In genomic region chr11:47552086-47552580, GRCh38 we compare ENCODE assay signal across 8 cellular contexts. TPM values are rescaled to one million over a fixed set of nuclear protein-coding genes. Genes with fewer than 3 reads are reported as not detected.
DNase-seq lines count a peak whose midpoint lies in the region; ATAC-seq and TF ChIP-seq lines count a peak whose summit lies in the region.

No MANE protein-coding gene starts in this region.

- peak overlapping the region; percentile 96 for H3K27ac Mint-ChIP-seq in activated naive CD8-positive, alpha-beta T cell treated with anti-CD3 and anti-CD28 coated beads, Interleukin-2, amount 50 U/mL, for 24 hours

- no peaks in the 10 kb centered on the region for H3K9me3 Mint-ChIP-seq in activated naive CD8-positive, alpha-beta T cell treated with anti-CD3 and anti-CD28 coated beads, Interleukin-2, amount 50 U/mL, for 24 hours

- no peaks in the 10 kb centered on the region for H3K36me3 ChIP-seq in BE2C

- intact Hi-C loops in left ventricle myocardium superior (cut with micrococcal nuclease): no loop called here

- no peaks in the 10 kb centered on the region for H3K27me3 Mint-ChIP-seq in activated naive CD8-positive, alpha-beta T cell treated with anti-CD3 and anti-CD28 coated beads, Interleukin-2, amount 50 U/mL, for 24 hours

- ATAC-seq in GM19395 (IDR thresholded peaks at IDR 0.05; ENCODE audit: unreplicated experiment) (peak; percentile 6), left ventricle myocardium superior (peak; percentile 16)
- no peak for ATAC-seq in activated naive CD8-positive, alpha-beta T cell treated with anti-CD3 and anti-CD28 coated beads, Interleukin-2, amount 50 U/mL, for 24 hours

- H3K4me1 ChIP-seq in BE2C: no peaks in the 10 kb centered on the region; the same call in 1 of the 2 replicates

- peaks cover 34% of the 10 kb centered on the region for H3K36me3 Mint-ChIP-seq in activated naive CD8-positive, alpha-beta T cell treated with anti-CD3 and anti-CD28 coated beads, Interleukin-2, amount 50 U/mL, for 24 hours (ENCODE audit: low read depth)

- H3K4me1 Mint-ChIP-seq in activated naive CD8-positive, alpha-beta T cell treated with anti-CD3 and anti-CD28 coated beads, Interleukin-2, amount 50 U/mL, for 24 hours: peaks cover 60% of the 10 kb centered on the region

- no peaks in the 10 kb centered on the region for H3K27me3 ChIP-seq in BE2C

- no peak for TF ChIP-seq CTCF in BE2C (IDR thresholded peaks at IDR 0.05; ENCODE audit: low read depth, low read length)

- peak; percentile 18 for DNase-seq in BE2C
- DNase-seq in MV-4-11 (lab: John Stamatoyannopoulos, UW): peak; percentile 48
- DNase-seq in activated naive CD8-positive, alpha-beta T cell treated with anti-CD3 and anti-CD28 coated beads, Interleukin-2, amount 50 U/mL, for 24 hours: peak; percentile 37
- peak; percentile 43 for DNase-seq in left ventricle myocardium superior
- DNase-seq in renal cortical epithelial cell (ENCODE audit: low read depth): peak; percentile 53
- no peak for DNase-seq in NCI-H2196 (lab: John Stamatoyannopoulos, UW; ENCODE audit: unreplicated experiment)
- DNase-seq in midbrain (lab: John Stamatoyannopoulos, UW): no peak

- no peaks in the 10 kb centered on the region for H3K9me3 ChIP-seq in BE2C

- peak overlapping the region; percentile 84 for H3K4me3 ChIP-seq in BE2C (ENCODE audit: low read depth, low read length)

- H3K4me3 Mint-ChIP-seq in activated naive CD8-positive, alpha-beta T cell treated with anti-CD3 and anti-CD28 coated beads, Interleukin-2, amount 50 U/mL, for 24 hours: peak overlapping the region; percentile 99

RNA-seq across cellular contexts. Expression of gene CELF1, which starts 0.8 kb away (rescaled TPM):
- 25.5 TPM for polyA plus RNA-seq in BE2C (2012; ENCODE audit: insufficient read depth, insufficient read length, low read depth)
- total RNA-seq in left ventricle myocardium superior (97.3 TPM), renal cortical epithelial cell (76.8 and 137 TPM in 2 replicates)

RNA-seq across cellular contexts. Expression of gene PTPMT1, which starts 13.3 kb away (rescaled TPM):
- 41.0 TPM for polyA plus RNA-seq in BE2C (2012; ENCODE audit: insufficient read depth, insufficient read length, low read depth)
- total RNA-seq in left ventricle myocardium superior: 14.9 TPM
- 94.0 and 135 TPM in 2 replicates for total RNA-seq in renal cortical epithelial cell

RNA-seq across cellular contexts. Expression of gene KBTBD4, which starts 26.6 kb away (rescaled TPM):
- 24.4 TPM for polyA plus RNA-seq in BE2C (2012; ENCODE audit: insufficient read depth, insufficient read length, low read depth)
- total RNA-seq in left ventricle myocardium superior (13.2 TPM), renal cortical epithelial cell (28.1 and 31.7 TPM in 2 replicates)

RNA-seq across cellular contexts. Expression of gene NDUFS3, which starts 26.7 kb away (rescaled TPM):
- 130 TPM for polyA plus RNA-seq in BE2C (2012; ENCODE audit: insufficient read depth, insufficient read length, low read depth)
- 319 TPM for total RNA-seq in left ventricle myocardium superior
- 61.1 and 64.7 TPM in 2 replicates for total RNA-seq in renal cortical epithelial cell

RNA-seq across cellular contexts. Expression of gene FAM180B, which starts 34.3 kb away (rescaled TPM):
- not detected for polyA plus RNA-seq in BE2C (2012; ENCODE audit: insufficient read depth, insufficient read length, low read depth)
- total RNA-seq in left ventricle myocardium superior: not detected
- total RNA-seq in renal cortical epithelial cell: not detected in 2 replicates

Comparison
In these comparisons a context has a peak if more than half of its experiments do, and no peak if none do; other contexts are left out.
1. DNase-seq: peak in BE2C (single experiment), MV-4-11 (single experiment), activated naive CD8-positive, alpha-beta T cell treated with anti-CD3 and anti-CD28 coated beads, Interleukin-2, amount 50 U/mL, for 24 hours (single experiment), left ventricle myocardium superior (single experiment) and renal cortical epithelial cell (single experiment); none in NCI-H2196 (single experiment) and midbrain (single experiment).